ENCODE assay signal across 8 cellular contexts in the genomic region with DNA sequence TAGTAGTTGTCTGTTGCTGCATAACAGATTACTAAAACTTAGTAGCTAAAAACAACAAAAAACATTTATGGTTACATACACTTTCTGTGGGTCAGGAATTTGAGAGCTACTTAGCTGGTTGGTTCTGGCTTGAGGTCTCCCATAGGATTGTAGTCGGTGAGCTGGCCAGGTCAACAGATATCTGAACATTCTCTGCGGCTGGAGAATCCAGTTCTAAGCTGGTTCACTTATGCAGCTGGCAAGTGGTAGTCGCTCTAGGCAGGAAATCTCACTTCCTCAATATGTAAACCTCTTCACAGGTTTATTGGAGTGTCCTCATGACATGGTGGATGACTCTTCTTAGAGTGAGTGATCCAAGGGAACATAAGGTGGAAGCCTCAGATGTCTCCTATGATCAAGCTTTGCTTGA.
DNase-seq lines count a peak whose midpoint lies in the region; ATAC-seq, FAIRE-seq and TF ChIP-seq lines count a peak whose summit lies in the region.

No MANE protein-coding gene starts in this region.

- no peaks in the 10 kb centered on the region for H4K20me1 ChIP-seq in K562 (replicated peaks; ENCODE audit: control insufficient read depth, insufficient read depth, low read length)

- CTCF ChIA-PET in K562 (lab: Yijun Ruan, JAX; ENCODE audit: low intra/inter-chr PET ratio) = no interaction called here

- no peak overlapping the region for H2AFZ ChIP-seq in K562 (ENCODE audit: low read depth, low read length)

- peaks cover 12 to 57% of the 10 kb centered on the region in 2 experiments for H3K4me1 ChIP-seq in K562 (replicated peaks in 1 of 2; ENCODE audit: control insufficient read depth in 2 of 2, insufficient read depth in 2 of 2, low read length in 2 of 2)

- 39% methylated on average over 3 of the region's 3 CpGs for WGBS in K562 (ENCODE audit: insufficient coverage, low coverage, missing lambda C conversion rate)

- H3K9ac ChIP-seq in K562 (ENCODE audit: insufficient read depth in 1 of 2, low read depth in 2 of 2, low read length in 2 of 2) = 0 out of 4 replicates have a peak overlapping the region, but pooled peaks of 1 of the 2 experiments have one; percentile 2

- H3K9me1 ChIP-seq in K562 (ENCODE audit: control insufficient read depth, insufficient read depth, low read length) = no peaks in the 10 kb centered on the region

- intact Hi-C loops in K562 (cut with micrococcal nuclease) = no loop called here
- intact Hi-C loops in cardiac septum (cut with DNase I) = no loop called here

- ATAC-seq in GM18505 (IDR thresholded peaks at IDR 0.05; ENCODE audit: unreplicated experiment) = peak; percentile 84
- peak; percentile 85 for ATAC-seq in GM21717 (IDR thresholded peaks at IDR 0.05; ENCODE audit: unreplicated experiment)
- peak; percentile 55 for ATAC-seq in K562

- H3K4me3 ChIP-seq in K562 = no peak overlapping the region

- in situ Hi-C loops in K562 (cut with MboI) = no loop called here

- POLR2A ChIA-PET in K562 (lab: Yijun Ruan, JAX) = interaction anchor here (0.7 to 2.3 kb wide), 10 partner anchors 9 to 300 kb away, joined by 3 to 14 read pairs (median 4); no protein-coding TSS in a partner anchor

- no peaks in the 10 kb centered on the region for H3K27me3 ChIP-seq in K562 (ENCODE audit: control insufficient read depth in 2 of 2, insufficient read depth in 2 of 2, low read length in 2 of 2)

- no peaks in the 10 kb centered on the region for H3K9me3 ChIP-seq in K562 (replicated peaks; ENCODE audit: control insufficient read depth, insufficient read depth, low read depth, low read length)

- no peak for TF ChIP-seq EP300 in K562 (IDR thresholded peaks at IDR 0.05; ENCODE audit: low read length)

- H3K36me3 ChIP-seq in K562 (ENCODE audit: control insufficient read depth, insufficient read depth, low read length) = 0 out of 3 replicates have a peak, but pooled peaks cover 3% of the 10 kb centered on the region

- peaks cover 84% of the 10 kb centered on the region for H3K79me2 ChIP-seq in K562 (ENCODE audit: control insufficient read depth, insufficient read depth, low read length)

- H3K27ac ChIP-seq in K562 (ENCODE audit: extremely low read depth, low read depth, low read length) = no peak overlapping the region

- TF ChIP-seq RAD21 in K562 (CRISPR knock-in tag; conservative IDR thresholded peaks at IDR 0.05 in 1 of 2, IDR thresholded peaks at IDR 0.05 in 1 of 2) = no peak

- TF ChIP-seq POLR2A in GM18505 (IDR thresholded peaks at IDR 0.05; ENCODE audit: borderline replicate concordance, extremely low read depth, insufficient read depth, insufficient read length) (no peak), K562 (conservative IDR thresholded peaks at IDR 0.05) (no peak)

- BruUV-seq in K562 (replicated peaks; lab: Mats Ljungman, UMichigan) = no TSS peak

- no peak overlapping the region for H3K4me2 ChIP-seq in K562 (ENCODE audit: insufficient read depth, low read length)

- TF ChIP-seq CTCF in K562 (IDR thresholded peaks at IDR 0.05 in 2 of 3, conservative IDR thresholded peaks at IDR 0.05 in 1 of 3; ENCODE audit: insufficient read depth in 2 of 3, low read depth in 1 of 3, low read length in 3 of 3) = no peak

- no peak for FAIRE-seq in K562 (lab: Jason Lieb, UNC)

- DNase-seq in Kasumi-1 (lab: John Stamatoyannopoulos, UW) (peak; percentile 77 to 78), K562 (ENCODE audit: extremely low read depth in 1 of 4, low spot score in 3 of 4) (no peak), NCI-H1436 (lab: John Stamatoyannopoulos, UW) (no peak), cardiac septum (ENCODE audit: low spot score) (no peak), pons (ENCODE audit: low spot score) (no peak), SHP77 (lab: John Stamatoyannopoulos, UW) (no peak)

TF ChIP-seq in K562, 482 proteins besides CTCF, POLR2A, EP300 and RAD21:
- TF ChIP-seq, protein P1, sequence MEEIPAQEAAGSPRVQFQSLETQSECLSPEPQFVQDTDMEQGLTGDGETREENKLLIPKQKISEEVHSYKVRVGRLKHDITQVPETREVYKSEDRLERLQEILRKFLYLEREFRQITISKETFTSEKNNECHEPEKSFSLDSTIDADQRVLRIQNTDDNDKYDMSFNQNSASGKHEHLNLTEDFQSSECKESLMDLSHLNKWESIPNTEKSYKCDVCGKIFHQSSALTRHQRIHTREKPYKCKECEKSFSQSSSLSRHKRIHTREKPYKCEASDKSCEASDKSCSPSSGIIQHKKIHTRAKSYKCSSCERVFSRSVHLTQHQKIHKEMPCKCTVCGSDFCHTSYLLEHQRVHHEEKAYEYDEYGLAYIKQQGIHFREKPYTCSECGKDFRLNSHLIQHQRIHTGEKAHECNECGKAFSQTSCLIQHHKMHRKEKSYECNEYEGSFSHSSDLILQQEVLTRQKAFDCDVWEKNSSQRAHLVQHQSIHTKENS (CRISPR knock-in tag; IDR thresholded peaks at IDR 0.05) = no peak
- TF ChIP-seq, protein P2, sequence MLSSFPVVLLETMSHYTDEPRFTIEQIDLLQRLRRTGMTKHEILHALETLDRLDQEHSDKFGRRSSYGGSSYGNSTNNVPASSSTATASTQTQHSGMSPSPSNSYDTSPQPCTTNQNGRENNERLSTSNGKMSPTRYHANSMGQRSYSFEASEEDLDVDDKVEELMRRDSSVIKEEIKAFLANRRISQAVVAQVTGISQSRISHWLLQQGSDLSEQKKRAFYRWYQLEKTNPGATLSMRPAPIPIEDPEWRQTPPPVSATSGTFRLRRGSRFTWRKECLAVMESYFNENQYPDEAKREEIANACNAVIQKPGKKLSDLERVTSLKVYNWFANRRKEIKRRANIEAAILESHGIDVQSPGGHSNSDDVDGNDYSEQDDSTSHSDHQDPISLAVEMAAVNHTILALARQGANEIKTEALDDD (IDR thresholded peaks at IDR 0.05) = peak; percentile 82
- TF ChIP-seq SPI1 (IDR thresholded peaks at IDR 0.05; ENCODE audit: borderline replicate concordance, low read depth, low read length) (peak; percentile 88), TAF15 (IDR thresholded peaks at IDR 0.05; ENCODE audit: low read depth, low read length) (no peak)

Comparison
In these comparisons a context has a peak if more than half of its experiments do, and no peak if none do; other contexts are left out.
1. DNase-seq: peak in Kasumi-1 (2 of 2); none in K562 (0 of 4), NCI-H1436 (single experiment), cardiac septum (single experiment), pons (single experiment) and SHP77 (0 of 2).
2. Peak in every context shown above with its lines, with median percentiles within 50 percentile points of each other: ATAC-seq.